ENCODE assay signal across 22 cellular contexts in the genomic region with DNA sequence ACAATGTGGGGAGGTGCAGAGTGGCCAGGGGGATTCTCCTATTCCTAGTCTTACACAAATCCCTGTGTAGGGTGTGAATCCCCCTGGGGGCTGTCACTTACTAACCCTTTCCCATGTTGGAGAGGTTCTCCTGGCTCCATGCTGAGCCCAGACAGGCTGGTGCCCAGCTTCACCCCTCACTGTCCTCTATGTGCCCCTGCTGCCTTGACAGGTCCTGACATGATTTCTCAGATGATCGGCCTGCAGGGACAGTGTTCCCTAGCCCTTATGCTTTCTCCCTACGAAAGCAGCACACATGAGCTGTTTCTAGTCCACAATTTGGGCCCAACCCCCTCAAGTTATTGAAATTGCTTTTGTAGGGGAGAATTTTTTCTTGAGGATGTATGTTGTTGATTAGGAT.
DNase-seq lines count a peak whose midpoint lies in the region; ATAC-seq, FAIRE-seq and TF ChIP-seq lines count a peak whose summit lies in the region.
"Had no signal": no experiment of that assay in that cellular context is flagged by ENCODE, and none has a peak within 500 bp of the region (broad histone marks: within the 10 kb centered on the region; RNA-seq: fewer than 3 reads in every experiment).

No MANE protein-coding gene starts in this region.

- no peak for TF ChIP-seq POLR2A in breast epithelium (IDR thresholded peaks at IDR 0.05)

- H3K4me1 ChIP-seq in breast epithelium (no peaks in the 10 kb centered on the region), small intestine (ENCODE audit: control insufficient read depth in 2 of 2, insufficient read depth in 1 of 2, low read depth in 1 of 2, low read length in 1 of 2) (no peaks in the 10 kb centered on the region)
- H3K4me1 ChIP-seq: A549; BLaER1 treated with 17β-estradiol and CSF1 and Interleukin-3, amounts not matched to agents 10 nM and 100 nM; Caco-2 had no signal

- H3K27me3 ChIP-seq in breast epithelium (no peaks in the 10 kb centered on the region), small intestine (ENCODE audit: control insufficient read depth in 2 of 2, insufficient read depth in 2 of 2, low read length in 2 of 2) (no peaks in the 10 kb centered on the region)
- H3K27me3 ChIP-seq: BLaER1 treated with 17β-estradiol and CSF1 and Interleukin-3, amounts not matched to agents 10 nM and 100 nM had no signal

- no peak for FAIRE-seq in small intestine (lab: Jason Lieb, UNC)
- FAIRE-seq: A549, D721Med, G401.6, GM12891, GM19239 had no signal

- 70 to 85% (median 83%) methylated on average over 2 of the region's 2 CpGs for WGBS in small intestine, 3 donors

- POLR2A ChIA-PET in MCF 10A (lab: Yijun Ruan, JAX), result no interaction called here

- peaks cover 27% of the 10 kb centered on the region for H3K9me3 Mint-ChIP-seq in MCF 10A (ENCODE audit: unreplicated experiment)
- peaks cover 6% of the 10 kb centered on the region for H3K9me3 Mint-ChIP-seq in activated CD8-positive, alpha-beta memory T cell treated with anti-CD3 and anti-CD28 coated beads, Interleukin-2, amount 10 ng/mL, durations not matched to agents 7 days and 5 days (ENCODE audit: low read depth)

- no peak overlapping the region for H3K4me3 Mint-ChIP-seq in MCF 10A (ENCODE audit: unreplicated experiment)
- H3K4me3 Mint-ChIP-seq in activated CD8-positive, alpha-beta memory T cell treated with anti-CD3 and anti-CD28 coated beads, Interleukin-2, amount 10 ng/mL, durations not matched to agents 7 days and 5 days, result no peak overlapping the region
- H3K4me3 Mint-ChIP-seq: B cell; CD4-positive, alpha-beta T cell; CD8-positive, alpha-beta T cell had no signal

- H3K9me3 ChIP-seq in breast epithelium (peaks cover 6 to 15% of the 10 kb centered on the region in 2 donors), small intestine (ENCODE audit: control insufficient read depth, low read depth) (no peaks in the 10 kb centered on the region)
- H3K9me3 ChIP-seq: A549, Caco-2 had no signal

- no peak overlapping the region for H3K4me3 ChIP-seq in breast epithelium
- H3K4me3 ChIP-seq in small intestine (ENCODE audit: low read depth in 1 of 2, low read length in 2 of 2), result no peak overlapping the region
- H3K4me3 ChIP-seq: A549; BLaER1 treated with 17β-estradiol and CSF1 and Interleukin-3, amounts not matched to agents 10 nM and 100 nM had no signal

- no peak overlapping the region for H3K27ac Mint-ChIP-seq in MCF 10A (ENCODE audit: low read depth, unreplicated experiment)
- no peak overlapping the region for H3K27ac Mint-ChIP-seq in activated CD8-positive, alpha-beta memory T cell treated with anti-CD3 and anti-CD28 coated beads, Interleukin-2, amount 10 ng/mL, durations not matched to agents 7 days and 5 days
- H3K27ac Mint-ChIP-seq: B cell; CD4-positive, alpha-beta T cell; CD8-positive, alpha-beta T cell had no signal

- no TSS peak for BruUV-seq in MCF 10A (replicated peaks; lab: Mats Ljungman, UMichigan)

- intact Hi-C loops in MCF 10A (cut with micrococcal nuclease), result no loop called here
- intact Hi-C loops in breast epithelium (cut with DNase I; ENCODE audit: low total_unique reads), result loop anchor here (5.0 kb wide), 1 partner anchor 83 kb away; no protein-coding TSS in a partner anchor
- intact Hi-C loops in posterior vena cava (cut with DNase I), result no loop called here

- TF ChIP-seq CTCF in MCF 10A (IDR thresholded peaks at IDR 0.05; ENCODE audit: unreplicated experiment) (no peak), breast epithelium (IDR thresholded peaks at IDR 0.05) (no peak)

- DNase-seq in MCF 10A (ENCODE audit: unreplicated experiment), result peak; percentile 8
- DNase-seq in breast epithelium (ENCODE audit: low spot score in 2 of 2), result no peak
- DNase-seq in posterior vena cava (ENCODE audit: low spot score), result peak; percentile 53
- DNase-seq in ureter (ENCODE audit: low spot score), result peak; percentile 51
- DNase-seq in activated CD8-positive, alpha-beta memory T cell treated with anti-CD3 and anti-CD28 coated beads, Interleukin-2, amount 10 ng/mL, durations not matched to agents 7 days and 5 days, result no peak
- no peak for DNase-seq in small intestine
- DNase-seq: AML-193; Caco-2; Calu3; CD4-positive, alpha-beta T cell; CD8-positive, alpha-beta T cell; DMS79 treated with DMSO at 0.1 percent for 48 hours; GF-D8 had no signal

- CTCF ChIA-PET in MCF 10A (lab: Yijun Ruan, JAX), result interaction anchor here (0.6 kb wide), 1 partner anchor 1125 kb away, joined by 3 read pairs; no protein-coding TSS in a partner anchor
- CTCF ChIA-PET in activated CD8-positive, alpha-beta memory T cell treated with anti-CD3 and anti-CD28 coated beads, Interleukin-2, amount 10 ng/mL, durations not matched to agents 7 days and 5 days (lab: Charles Lee), result no interaction called here

- ATAC-seq in activated CD8-positive, alpha-beta memory T cell treated with anti-CD3 and anti-CD28 coated beads, Interleukin-2, amount 10 ng/mL, durations not matched to agents 7 days and 5 days, result no peak
- ATAC-seq: A549; CD8-positive, alpha-beta T cell had no signal

- no peaks in the 10 kb centered on the region for H3K27me3 Mint-ChIP-seq in MCF 10A (ENCODE audit: insufficient read depth, unreplicated experiment)
- H3K27me3 Mint-ChIP-seq in activated CD8-positive, alpha-beta memory T cell treated with anti-CD3 and anti-CD28 coated beads, Interleukin-2, amount 10 ng/mL, durations not matched to agents 7 days and 5 days, result no peaks in the 10 kb centered on the region
- H3K27me3 Mint-ChIP-seq: CD4-positive, alpha-beta T cell had no signal

- H3K36me3 Mint-ChIP-seq in MCF 10A (ENCODE audit: insufficient read depth, unreplicated experiment), result no peaks in the 10 kb centered on the region
- H3K36me3 Mint-ChIP-seq in activated CD8-positive, alpha-beta memory T cell treated with anti-CD3 and anti-CD28 coated beads, Interleukin-2, amount 10 ng/mL, durations not matched to agents 7 days and 5 days, result no peaks in the 10 kb centered on the region
- H3K36me3 Mint-ChIP-seq: CD8-positive, alpha-beta T cell had no signal

- H3K27ac ChIP-seq in breast epithelium, result no peak overlapping the region
- no peak overlapping the region for H3K27ac ChIP-seq in small intestine (ENCODE audit: low read depth in 1 of 2, low read length in 1 of 2)
- H3K27ac ChIP-seq: 22Rv1; A549; BLaER1 treated with 17β-estradiol and CSF1 and Interleukin-3, amounts not matched to agents 10 nM and 100 nM; C4-2B had no signal

- no peaks in the 10 kb centered on the region for H3K4me1 Mint-ChIP-seq in MCF 10A (ENCODE audit: insufficient read depth, unreplicated experiment)
- no peaks in the 10 kb centered on the region for H3K4me1 Mint-ChIP-seq in activated CD8-positive, alpha-beta memory T cell treated with anti-CD3 and anti-CD28 coated beads, Interleukin-2, amount 10 ng/mL, durations not matched to agents 7 days and 5 days
- H3K4me1 Mint-ChIP-seq: B cell had no signal

- H3K36me3 ChIP-seq in breast epithelium (no peaks in the 10 kb centered on the region), small intestine (ENCODE audit: control insufficient read depth in 2 of 2, insufficient read depth in 2 of 2, low read length in 2 of 2) (no peaks in the 10 kb centered on the region)
- H3K36me3 ChIP-seq: BLaER1 treated with 17β-estradiol and CSF1 and Interleukin-3, amounts not matched to agents 10 nM and 100 nM had no signal

Comparison
In these comparisons a context has a peak if more than half of its experiments do, and no peak if none do; other contexts are left out.
1. DNase-seq: peak in MCF 10A (single experiment), posterior vena cava (single experiment) and ureter (single experiment); none in breast epithelium (0 of 2), activated CD8-positive, alpha-beta memory T cell treated with anti-CD3 and anti-CD28 coated beads, Interleukin-2, amount 10 ng/mL, durations not matched to agents 7 days and 5 days (single experiment) and small intestine (single experiment).